Comparison of ENCODE assay signal across 16 cellular contexts in the genomic region with DNA sequence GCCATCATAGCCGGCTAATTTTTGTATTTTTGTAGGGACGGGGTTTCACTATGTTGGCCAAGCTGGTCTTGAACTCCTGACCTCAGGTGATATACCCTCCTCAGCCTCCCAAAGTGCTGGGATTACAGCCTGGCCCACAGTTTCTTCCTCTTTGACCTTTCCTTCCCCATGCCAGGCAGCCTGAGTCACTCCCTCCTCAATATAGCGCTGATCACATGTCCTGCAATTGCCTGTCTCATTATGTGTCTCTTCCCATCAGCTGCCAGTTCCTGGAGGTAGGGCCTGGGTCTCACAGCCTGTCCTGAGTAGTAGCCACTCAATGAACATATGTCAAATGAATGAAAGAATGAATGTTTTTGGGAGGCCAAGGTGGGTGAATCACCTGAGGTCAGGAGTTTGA. TPM values are rescaled to one million over a fixed set of nuclear protein-coding genes. Genes with fewer than 3 reads are reported as not detected.
"Had no signal": no experiment of that assay in that cellular context is flagged by ENCODE, and none has a peak within 500 bp of the region (broad histone marks: within the 10 kb centered on the region; RNA-seq: fewer than 3 reads in every experiment).

No MANE protein-coding gene starts in this region.

- H3K27ac ChIP-seq: colonic mucosa, gastroesophageal sphincter, hepatocyte, thyroid gland, uterus had no signal

- ATAC-seq: gastroesophageal sphincter, natural killer cell, right cardiac atrium had no signal

- H3K4me1 ChIP-seq: colonic mucosa, gastroesophageal sphincter, thyroid gland, uterus had no signal

- DNase-seq: colonic mucosa; effector CD4-positive, alpha-beta T cell; endodermal cell; head of caudate nucleus; kidney; mesendoderm; natural killer cell; right cardiac atrium; stimulated activated CD4-positive, alpha-beta T cell treated with anti-CD3 and anti-CD28 coated beads, Interleukin-2, amount 100 ng/mL, for 48 hours; stimulated activated naive CD4-positive, alpha-beta T cell treated with Interleukin-2 at 50 U/mL for 16 hours; thyroid gland; uterus had no signal

- H3K9me3 ChIP-seq: colonic mucosa, gastroesophageal sphincter, thyroid gland, uterus had no signal

- H3K4me3 ChIP-seq: colonic mucosa, gastroesophageal sphincter, hepatocyte, smooth muscle cell, thyroid gland, uterus had no signal

- H3K36me3 ChIP-seq: colonic mucosa, gastroesophageal sphincter, thyroid gland, uterus had no signal

- H3K27me3 ChIP-seq: colonic mucosa, gastroesophageal sphincter, hepatocyte, thyroid gland, uterus had no signal

RNA-seq across cellular contexts. Expression of a gene that starts 58.2 kb away (rescaled TPM):
- total RNA-seq: hepatocyte, osteocyte had no signal
